10 cellular contexts compared by ENCODE assay signal in genomic region chr4:101334963-101335572, GRCh38. TPM values are rescaled to one million over a fixed set of nuclear protein-coding genes. Genes with fewer than 3 reads are reported as not detected.
DNase-seq lines count a peak whose midpoint lies in the region; ATAC-seq and TF ChIP-seq lines count a peak whose summit lies in the region.
"Had no signal": no experiment of that assay in that cellular context is flagged by ENCODE, and none has a peak within 500 bp of the region (broad histone marks: within the 10 kb centered on the region; RNA-seq: fewer than 3 reads in every experiment).

No MANE protein-coding gene starts in this region.

- H3K36me3 ChIP-seq in CD8-positive, alpha-beta T cell (ENCODE audit: insufficient read depth, low read length), result no peaks in the 10 kb centered on the region
- no peaks in the 10 kb centered on the region for H3K36me3 ChIP-seq in H7 (replicated peaks; ENCODE audit: control insufficient read depth, insufficient read depth, low read length)
- no peaks in the 10 kb centered on the region for H3K36me3 ChIP-seq in ascending aorta

- no peak overlapping the region for H3K27ac ChIP-seq in CD8-positive, alpha-beta T cell (ENCODE audit: low read depth, low read length)
- H3K27ac ChIP-seq in ascending aorta, result no peak overlapping the region

- H3K4me3 ChIP-seq in CD8-positive, alpha-beta T cell (ENCODE audit: low read depth, low read length), result no peak overlapping the region
- H3K4me3 ChIP-seq in H7 (ENCODE audit: insufficient read depth, low read depth, low read length) (no peak overlapping the region), ascending aorta (no peak overlapping the region)

- H3K9me3 ChIP-seq in CD8-positive, alpha-beta T cell (ENCODE audit: low read length), result no peaks in the 10 kb centered on the region
- H3K9me3 ChIP-seq in ascending aorta, result no peaks in the 10 kb centered on the region

- no peak for DNase-seq in CD8-positive, alpha-beta T cell
- no peak for DNase-seq in activated CD4-positive, alpha-beta memory T cell treated with anti-CD3 and anti-CD28 coated beads for 36 hours
- DNase-seq in H7 (no peak), NCI-H82 (lab: John Stamatoyannopoulos, UW) (no peak), ascending aorta (ENCODE audit: low spot score in 2 of 2) (no peak)
- DNase-seq: KG1 had no signal

- TF ChIP-seq CTCF in CD8-positive, alpha-beta T cell (IDR thresholded peaks at IDR 0.05), result no peak
- no peak for TF ChIP-seq CTCF in ascending aorta (IDR thresholded peaks at IDR 0.05)

- no peaks in the 10 kb centered on the region for H3K27me3 ChIP-seq in CD8-positive, alpha-beta T cell (ENCODE audit: insufficient read depth, low read length)
- no peaks in the 10 kb centered on the region for H3K27me3 ChIP-seq in H7 (ENCODE audit: control insufficient read depth, insufficient read depth, low read length)
- H3K27me3 ChIP-seq in ascending aorta, result no peaks in the 10 kb centered on the region

- peak overlapping the region; percentile 55 for H3K4me3 Mint-ChIP-seq in CD8-positive, alpha-beta T cell
- H3K4me3 Mint-ChIP-seq in activated CD4-positive, alpha-beta memory T cell treated with anti-CD3 and anti-CD28 coated beads for 36 hours, result peak overlapping the region; percentile 37
- H3K4me3 Mint-ChIP-seq: dendritic cell treated with granulocyte-macrophage colony-stimulating factor and Interleukin-4, amounts not matched to agents 40 ng/mL and 50 ng/mL, for 4 days had no signal

- H3K27ac Mint-ChIP-seq in CD8-positive, alpha-beta T cell, result peak overlapping the region; percentile 42
- H3K27ac Mint-ChIP-seq in activated CD4-positive, alpha-beta memory T cell treated with anti-CD3 and anti-CD28 coated beads for 36 hours, result no peak overlapping the region
- H3K27ac Mint-ChIP-seq: dendritic cell treated with granulocyte-macrophage colony-stimulating factor and Interleukin-4, amounts not matched to agents 40 ng/mL and 50 ng/mL, for 4 days had no signal

- H3K4me1 ChIP-seq in CD8-positive, alpha-beta T cell (ENCODE audit: insufficient read depth, low read length), result no peaks in the 10 kb centered on the region
- peaks cover 0 to 3% of the 10 kb centered on the region in 2 donors for H3K4me1 ChIP-seq in ascending aorta

- no peaks in the 10 kb centered on the region for H3K27me3 Mint-ChIP-seq in CD8-positive, alpha-beta T cell (ENCODE audit: low read depth)
- H3K27me3 Mint-ChIP-seq in activated CD4-positive, alpha-beta memory T cell treated with anti-CD3 and anti-CD28 coated beads for 36 hours, result peaks cover 2% of the 10 kb centered on the region
- H3K27me3 Mint-ChIP-seq: dendritic cell treated with granulocyte-macrophage colony-stimulating factor and Interleukin-4, amounts not matched to agents 40 ng/mL and 50 ng/mL, for 4 days had no signal

- peak; percentile 34 for ATAC-seq in CD8-positive, alpha-beta T cell
- ATAC-seq in GM19043 (IDR thresholded peaks at IDR 0.05; ENCODE audit: low read depth, unreplicated experiment) (peak; percentile 39), HG02981 (IDR thresholded peaks at IDR 0.05; ENCODE audit: unreplicated experiment) (peak; percentile 82), GM19023 (IDR thresholded peaks at IDR 0.05; ENCODE audit: unreplicated experiment) (no peak)

- POLR2A ChIA-PET in CD8-positive, alpha-beta T cell (lab: Charles Lee), result no interaction called here
- POLR2A ChIA-PET in activated CD4-positive, alpha-beta memory T cell treated with anti-CD3 and anti-CD28 coated beads for 36 hours (lab: Charles Lee), result no interaction called here

- CTCF ChIA-PET in CD8-positive, alpha-beta T cell (lab: Charles Lee), result no interaction called here
- CTCF ChIA-PET in activated CD4-positive, alpha-beta memory T cell treated with anti-CD3 and anti-CD28 coated beads for 36 hours (lab: Charles Lee), result no interaction called here

- H3K9me3 Mint-ChIP-seq in CD8-positive, alpha-beta T cell, result no peaks in the 10 kb centered on the region
- no peaks in the 10 kb centered on the region for H3K9me3 Mint-ChIP-seq in activated CD4-positive, alpha-beta memory T cell treated with anti-CD3 and anti-CD28 coated beads for 36 hours
- H3K9me3 Mint-ChIP-seq: dendritic cell treated with granulocyte-macrophage colony-stimulating factor and Interleukin-4, amounts not matched to agents 40 ng/mL and 50 ng/mL, for 4 days had no signal

- intact Hi-C loops in CD8-positive, alpha-beta T cell (cut with DNase I, micrococcal nuclease), result no loop called here
- intact Hi-C loops in activated CD4-positive, alpha-beta memory T cell treated with anti-CD3 and anti-CD28 coated beads for 36 hours (cut with micrococcal nuclease), result no loop called here
- intact Hi-C loops in ascending aorta (cut with DNase I), result no loop called here

- H3K36me3 Mint-ChIP-seq in CD8-positive, alpha-beta T cell, result no peaks in the 10 kb centered on the region
- no peaks in the 10 kb centered on the region for H3K36me3 Mint-ChIP-seq in activated CD4-positive, alpha-beta memory T cell treated with anti-CD3 and anti-CD28 coated beads for 36 hours

- H3K4me1 Mint-ChIP-seq in CD8-positive, alpha-beta T cell (ENCODE audit: low read depth), result peaks cover 64% of the 10 kb centered on the region
- H3K4me1 Mint-ChIP-seq in activated CD4-positive, alpha-beta memory T cell treated with anti-CD3 and anti-CD28 coated beads for 36 hours (ENCODE audit: low read depth), result peaks cover 57% of the 10 kb centered on the region

RNA-seq across cellular contexts. Expression of gene PPP3CA, which starts 12.3 kb away (rescaled TPM):
- total RNA-seq in CD8-positive, alpha-beta T cell, result 10 to 100 TPM; 11.8 to 15.9 TPM
- 10 to 100 TPM; 14.3 to 14.6 TPM for total RNA-seq in activated CD4-positive, alpha-beta memory T cell treated with anti-CD3 and anti-CD28 coated beads for 36 hours
- total RNA-seq in H7 (2014; rRNA removed; shearing (Covaris generic)), result 31.4 and 41.3 TPM in 2 replicates
- total RNA-seq in ascending aorta, result 64.5 TPM
